Comparison of ENCODE assay signal across 36 cellular contexts in genomic region chr9:109534151-109534550, GRCh38. TPM values are rescaled to one million over a fixed set of nuclear protein-coding genes. Genes with fewer than 3 reads are reported as not detected.
"Had no signal": no experiment of that assay in that cellular context is flagged by ENCODE, and none has a peak within 500 bp of the region (broad histone marks: within the 10 kb centered on the region; RNA-seq: fewer than 3 reads in every experiment).

No MANE protein-coding gene starts in this region.

- H3K27ac ChIP-seq: adrenal gland, ascending aorta, body of pancreas, brain microvascular endothelial cell, breast epithelium, cardiac muscle cell had no signal

- DNase-seq: activated effector memory CD4-positive, alpha-beta T cell treated with anti-CD3 and anti-CD28 coated beads, Interleukin-2, amount 50 U/mL, for 16 hours; activated effector memory CD4-positive, alpha-beta T cell treated with Interleukin-2 at 50 U/mL for 16 hours; activated gamma-delta T cell; activated gamma-delta T cell treated with Interleukin-2 at 50 U/mL for 16 hours; activated naive CD4-positive, alpha-beta T cell; activated naive CD4-positive, alpha-beta T cell treated with anti-CD3 and anti-CD28 coated beads for 36 hours; activated naive CD4-positive, alpha-beta T cell treated with anti-CD3 and anti-CD28 coated beads, Interleukin-2, amount 10 ng/mL, durations not matched to agents 7 days and 5 days; activated naive CD4-positive, alpha-beta T cell treated with anti-CD3 and anti-CD28 coated beads, Interleukin-2, amount 50 U/mL, for 16 hours; activated naive CD4-positive, alpha-beta T cell treated with Interleukin-2 at 50 U/mL for 16 hours; activated naive CD8-positive, alpha-beta T cell treated with anti-CD3 and anti-CD28 coated beads for 36 hours; activated naive CD8-positive, alpha-beta T cell treated with anti-CD3 and anti-CD28 coated beads, Interleukin-2, amount 10 ng/mL, durations not matched to agents 7 days and 5 days; activated naive CD8-positive, alpha-beta T cell treated with anti-CD3 and anti-CD28 coated beads, Interleukin-2, amount 50 U/mL, for 24 hours; activated T-cell treated with anti-CD3 and anti-CD28 coated beads, Interleukin-2, amount 50 U/mL, for 4 hours; activated T-cell treated with anti-CD3 and anti-CD28 coated beads, Interleukin-2, amount 50 U/mL, for 48 hours; activated T-cell treated with anti-CD3 and anti-CD28 coated beads, Interleukin-2, amount 50 U/mL, for 72 hours; adrenal gland; amniotic stem cell; amygdala; anterior cingulate cortex; aorta; body of pancreas; brain microvascular endothelial cell; caudate nucleus; central memory CD4-positive, alpha-beta T cell; cerebellar nuclear complex had no signal

- H3K9me3 Mint-ChIP-seq: activated naive CD4-positive, alpha-beta T cell treated with anti-CD3 and anti-CD28 coated beads for 36 hours; activated naive CD4-positive, alpha-beta T cell treated with anti-CD3 and anti-CD28 coated beads, Interleukin-2, amount 10 ng/mL, durations not matched to agents 7 days and 5 days; activated naive CD4-positive, alpha-beta T cell treated with anti-CD3 and anti-CD28 coated beads, Interleukin-2, amount 50 U/mL, for 24 hours; activated naive CD8-positive, alpha-beta T cell treated with anti-CD3 and anti-CD28 coated beads for 36 hours; activated naive CD8-positive, alpha-beta T cell treated with anti-CD3 and anti-CD28 coated beads, Interleukin-2, amount 50 U/mL, for 24 hours; activated T-helper 1 cell treated with anti-CD3 and anti-CD28 coated beads, Interleukin-12 subunit alpha, Interleukin-12 subunit beta, Interleukin-2, Interleukin-4 antibody, amounts not matched to agents 30 ng/mL and 10 ng/mL and 1 ng/mL, durations not matched to agents 14 hours and 24 hours and 36 hours; activated T-helper 17 cell treated with anti-CD3 and anti-CD28 coated beads, Interleukin-2, amount 50 U/mL, for 72 hours; activated T-helper 2 cell treated with anti-CD3 and anti-CD28 coated beads, Interferon-gamma antibody, Interleukin-2, Interleukin-4, amounts not matched to agents 10 μg/mL and 5 μg/mL and 100 μg/mL, durations not matched to agents 14 hours and 24 hours and 36 hours had no signal

- H3K4me3 ChIP-seq: adrenal gland, ascending aorta, body of pancreas, breast epithelium, cardiac muscle cell had no signal

- H3K4me1 ChIP-seq: adrenal gland, ascending aorta, body of pancreas had no signal

- H3K36me3 Mint-ChIP-seq: activated naive CD4-positive, alpha-beta T cell treated with anti-CD3 and anti-CD28 coated beads, Interleukin-2, amount 10 ng/mL, durations not matched to agents 7 days and 5 days; activated naive CD4-positive, alpha-beta T cell treated with anti-CD3 and anti-CD28 coated beads, Interleukin-2, amount 50 U/mL, for 24 hours; activated naive CD8-positive, alpha-beta T cell; activated naive CD8-positive, alpha-beta T cell treated with anti-CD3 and anti-CD28 coated beads for 36 hours; activated naive CD8-positive, alpha-beta T cell treated with anti-CD3 and anti-CD28 coated beads, Interleukin-2, amount 10 ng/mL, durations not matched to agents 7 days and 5 days; brain had no signal

- H3K4me1 Mint-ChIP-seq: activated naive CD4-positive, alpha-beta T cell treated with anti-CD3 and anti-CD28 coated beads, Interleukin-2, amount 10 ng/mL, durations not matched to agents 7 days and 5 days; activated naive CD4-positive, alpha-beta T cell treated with anti-CD3 and anti-CD28 coated beads, Interleukin-2, amount 50 U/mL, for 24 hours; activated naive CD8-positive, alpha-beta T cell treated with anti-CD3 and anti-CD28 coated beads for 36 hours; activated naive CD8-positive, alpha-beta T cell treated with anti-CD3 and anti-CD28 coated beads, Interleukin-2, amount 10 ng/mL, durations not matched to agents 7 days and 5 days; activated naive CD8-positive, alpha-beta T cell treated with anti-CD3 and anti-CD28 coated beads, Interleukin-2, amount 50 U/mL, for 24 hours; activated T-helper 17 cell treated with anti-CD3 and anti-CD28 coated beads, Interleukin-2, amount 50 U/mL, for 72 hours; brain; central memory CD8-positive, alpha-beta T cell had no signal

- H3K27ac Mint-ChIP-seq: activated naive CD4-positive, alpha-beta T cell treated with anti-CD3 and anti-CD28 coated beads for 36 hours; activated naive CD4-positive, alpha-beta T cell treated with anti-CD3 and anti-CD28 coated beads, Interleukin-2, amount 10 ng/mL, durations not matched to agents 7 days and 5 days; activated naive CD4-positive, alpha-beta T cell treated with anti-CD3 and anti-CD28 coated beads, Interleukin-2, amount 50 U/mL, for 24 hours; activated naive CD8-positive, alpha-beta T cell; activated naive CD8-positive, alpha-beta T cell treated with anti-CD3 and anti-CD28 coated beads for 36 hours; activated naive CD8-positive, alpha-beta T cell treated with anti-CD3 and anti-CD28 coated beads, Interleukin-2, amount 10 ng/mL, durations not matched to agents 7 days and 5 days; activated naive CD8-positive, alpha-beta T cell treated with anti-CD3 and anti-CD28 coated beads, Interleukin-2, amount 50 U/mL, for 24 hours; activated T-cell treated with anti-CD3 and anti-CD28 coated beads, Interleukin-2, amount 50 U/mL, for 72 hours; activated T-helper 1 cell treated with anti-CD3 and anti-CD28 coated beads, Interleukin-12 subunit alpha, Interleukin-12 subunit beta, Interleukin-2, Interleukin-4 antibody, amounts not matched to agents 30 ng/mL and 10 ng/mL and 1 ng/mL, durations not matched to agents 14 hours and 24 hours and 36 hours; activated T-helper 17 cell treated with anti-CD3 and anti-CD28 coated beads, Interleukin-2, amount 50 U/mL, for 72 hours; activated T-helper 2 cell treated with anti-CD3 and anti-CD28 coated beads, Interferon-gamma antibody, Interleukin-2, Interleukin-4, amounts not matched to agents 10 μg/mL and 5 μg/mL and 100 μg/mL, durations not matched to agents 14 hours and 24 hours and 36 hours; brain had no signal

- H3K27me3 ChIP-seq: adrenal gland, ascending aorta, body of pancreas, breast epithelium had no signal

- ATAC-seq: activated naive CD4-positive, alpha-beta T cell treated with anti-CD3 and anti-CD28 coated beads, Interleukin-2, amount 50 U/mL, for 72 hours; activated naive CD8-positive, alpha-beta T cell treated with anti-CD3 and anti-CD28 coated beads, Interleukin-2, amount 50 U/mL, for 24 hours; activated T-cell treated with anti-CD3 and anti-CD28 coated beads, Interleukin-2, amount 50 U/mL, for 4 hours; activated T-cell treated with anti-CD3 and anti-CD28 coated beads, Interleukin-2, amount 50 U/mL, for 72 hours; activated T-helper 17 cell treated with anti-CD3 and anti-CD28 coated beads, Interleukin-2, amount 50 U/mL, for 72 hours; body of pancreas had no signal

- H3K27me3 Mint-ChIP-seq: activated naive CD4-positive, alpha-beta T cell treated with anti-CD3 and anti-CD28 coated beads, Interleukin-2, amount 10 ng/mL, durations not matched to agents 7 days and 5 days; activated naive CD8-positive, alpha-beta T cell; activated naive CD8-positive, alpha-beta T cell treated with anti-CD3 and anti-CD28 coated beads, Interleukin-2, amount 10 ng/mL, durations not matched to agents 7 days and 5 days had no signal

- H3K36me3 ChIP-seq: adrenal gland, ascending aorta, brain microvascular endothelial cell, breast epithelium, cardiac muscle cell had no signal

- H3K4me3 Mint-ChIP-seq: activated naive CD4-positive, alpha-beta T cell treated with anti-CD3 and anti-CD28 coated beads for 36 hours; activated naive CD4-positive, alpha-beta T cell treated with anti-CD3 and anti-CD28 coated beads, Interleukin-2, amount 10 ng/mL, durations not matched to agents 7 days and 5 days; activated naive CD4-positive, alpha-beta T cell treated with anti-CD3 and anti-CD28 coated beads, Interleukin-2, amount 50 U/mL, for 24 hours; activated naive CD8-positive, alpha-beta T cell; activated naive CD8-positive, alpha-beta T cell treated with anti-CD3 and anti-CD28 coated beads for 36 hours; activated naive CD8-positive, alpha-beta T cell treated with anti-CD3 and anti-CD28 coated beads, Interleukin-2, amount 10 ng/mL, durations not matched to agents 7 days and 5 days; activated naive CD8-positive, alpha-beta T cell treated with anti-CD3 and anti-CD28 coated beads, Interleukin-2, amount 50 U/mL, for 24 hours; activated T-cell treated with anti-CD3 and anti-CD28 coated beads, Interleukin-2, amount 50 U/mL, for 4 hours; activated T-cell treated with anti-CD3 and anti-CD28 coated beads, Interleukin-2, amount 50 U/mL, for 72 hours; activated T-helper 1 cell treated with anti-CD3 and anti-CD28 coated beads, Interleukin-12 subunit alpha, Interleukin-12 subunit beta, Interleukin-2, Interleukin-4 antibody, amounts not matched to agents 30 ng/mL and 10 ng/mL and 1 ng/mL, durations not matched to agents 14 hours and 24 hours and 36 hours; activated T-helper 17 cell treated with anti-CD3 and anti-CD28 coated beads, Interleukin-2, amount 50 U/mL, for 72 hours; brain; central memory CD8-positive, alpha-beta T cell had no signal

RNA-seq across cellular contexts. Expression of gene PTPN3, which starts 36.0 kb away (rescaled TPM):
- total RNA-seq: activated naive CD8-positive, alpha-beta T cell treated with anti-CD3 and anti-CD28 coated beads, Interleukin-2, amount 10 ng/mL, durations not matched to agents 7 days and 5 days had no signal
